In genomic region chr11:126098204-126098769, GRCh38 we compare ENCODE assay signal across 24 cellular contexts.
"Had no signal": no experiment of that assay in that cellular context is flagged by ENCODE, and none has a peak within 500 bp of the region (broad histone marks: within the 10 kb centered on the region; RNA-seq: fewer than 3 reads in every experiment).

No MANE protein-coding gene starts in this region.

- H3K4me3 ChIP-seq: adrenal gland, breast epithelium, Peyer's patch, SJSA1 had no signal

- H3K4me3 Mint-ChIP-seq: activated CD8-positive, alpha-beta T cell treated with anti-CD3 and anti-CD28 coated beads, Interleukin-2, amount 10 ng/mL, durations not matched to agents 7 days and 5 days; activated naive CD8-positive, alpha-beta T cell treated with anti-CD3 and anti-CD28 coated beads, Interleukin-2, amount 10 ng/mL, durations not matched to agents 7 days and 5 days; T-helper 1 cell treated with Interleukin-12 subunit alpha and Interleukin-12 subunit beta and Interleukin-4 antibody, amounts not matched to agents 30 μg/mL and 1 μg/mL, for 36 hours had no signal

- H3K36me3 Mint-ChIP-seq: activated naive CD8-positive, alpha-beta T cell treated with anti-CD3 and anti-CD28 coated beads, Interleukin-2, amount 10 ng/mL, durations not matched to agents 7 days and 5 days had no signal

- H3K27me3 ChIP-seq: adrenal gland, breast epithelium, Peyer's patch had no signal

- ATAC-seq: activated CD4-positive, CD25-positive, alpha-beta regulatory T cell treated with anti-CD3 and anti-CD28 coated beads, Interleukin-2, amount 50 U/mL, for 24 hours; activated CD8-positive, alpha-beta T cell treated with anti-CD3 and anti-CD28 coated beads, Interleukin-2, amount 10 ng/mL, durations not matched to agents 7 days and 5 days had no signal

- H3K4me1 ChIP-seq: breast epithelium, SJSA1 had no signal

- H3K9ac ChIP-seq: KMS-11 had no signal

- H3K27ac Mint-ChIP-seq: activated CD8-positive, alpha-beta T cell treated with anti-CD3 and anti-CD28 coated beads, Interleukin-2, amount 10 ng/mL, durations not matched to agents 7 days and 5 days; activated naive CD8-positive, alpha-beta T cell treated with anti-CD3 and anti-CD28 coated beads, Interleukin-2, amount 10 ng/mL, durations not matched to agents 7 days and 5 days; T-helper 1 cell treated with Interleukin-12 subunit alpha and Interleukin-12 subunit beta and Interleukin-4 antibody, amounts not matched to agents 30 μg/mL and 1 μg/mL, for 36 hours had no signal

- H3K4me1 Mint-ChIP-seq: activated naive CD8-positive, alpha-beta T cell treated with anti-CD3 and anti-CD28 coated beads, Interleukin-2, amount 10 ng/mL, durations not matched to agents 7 days and 5 days had no signal

- DNase-seq: activated CD4-positive, alpha-beta T cell treated with anti-CD3 and anti-CD28 coated beads for 4 hours; activated CD4-positive, alpha-beta T cell treated with anti-CD3 and anti-CD28 coated beads, Interleukin-2, amount 50 U/mL, for 4 hours; activated CD8-positive, alpha-beta memory T cell treated with anti-CD3 and anti-CD28 coated beads, Interleukin-2, amount 50 U/mL, for 48 hours; activated CD8-positive, alpha-beta T cell treated with anti-CD3 and anti-CD28 coated beads, Interleukin-2, amount 10 ng/mL, durations not matched to agents 7 days and 5 days; activated naive CD4-positive, alpha-beta T cell treated with anti-CD3 and anti-CD28 coated beads, Interleukin-2, amount 50 U/mL, for 16 hours; activated naive CD8-positive, alpha-beta T cell treated with anti-CD3 and anti-CD28 coated beads, Interleukin-2, amount 10 ng/mL, durations not matched to agents 7 days and 5 days; activated T-cell treated with anti-CD3 and anti-CD28 coated beads, Interleukin-2, amount 50 U/mL, for 1 hour; adrenal gland; anterior cingulate cortex; caudate nucleus; NCI-H1092 treated with DMSO at 0.1 percent for 48 hours; NCI-H1417 treated with DMSO at 0.1 percent for 48 hours; NCI-H1694; NCI-H2029 treated with DMSO at 0.1 percent for 48 hours; NCI-H446; NCI-H524; Peyer's patch; Right ventricle myocardium superior had no signal

- H3K9me3 ChIP-seq: adrenal gland, breast epithelium, Peyer's patch, SJSA1 had no signal

- H3K9me3 Mint-ChIP-seq: activated naive CD8-positive, alpha-beta T cell treated with anti-CD3 and anti-CD28 coated beads, Interleukin-2, amount 10 ng/mL, durations not matched to agents 7 days and 5 days; T-helper 1 cell treated with Interleukin-12 subunit alpha and Interleukin-12 subunit beta and Interleukin-4 antibody, amounts not matched to agents 30 μg/mL and 1 μg/mL, for 36 hours had no signal

- H3K4me2 ChIP-seq: KMS-11 had no signal

- H3K36me3 ChIP-seq: adrenal gland, breast epithelium, Peyer's patch, SJSA1 had no signal

- H3K27ac ChIP-seq: adrenal gland, breast epithelium, KMS-11, Peyer's patch, RWPE1, SJSA1 had no signal
